Comparison of ENCODE assay signal across 8 cellular contexts in the genomic region with DNA sequence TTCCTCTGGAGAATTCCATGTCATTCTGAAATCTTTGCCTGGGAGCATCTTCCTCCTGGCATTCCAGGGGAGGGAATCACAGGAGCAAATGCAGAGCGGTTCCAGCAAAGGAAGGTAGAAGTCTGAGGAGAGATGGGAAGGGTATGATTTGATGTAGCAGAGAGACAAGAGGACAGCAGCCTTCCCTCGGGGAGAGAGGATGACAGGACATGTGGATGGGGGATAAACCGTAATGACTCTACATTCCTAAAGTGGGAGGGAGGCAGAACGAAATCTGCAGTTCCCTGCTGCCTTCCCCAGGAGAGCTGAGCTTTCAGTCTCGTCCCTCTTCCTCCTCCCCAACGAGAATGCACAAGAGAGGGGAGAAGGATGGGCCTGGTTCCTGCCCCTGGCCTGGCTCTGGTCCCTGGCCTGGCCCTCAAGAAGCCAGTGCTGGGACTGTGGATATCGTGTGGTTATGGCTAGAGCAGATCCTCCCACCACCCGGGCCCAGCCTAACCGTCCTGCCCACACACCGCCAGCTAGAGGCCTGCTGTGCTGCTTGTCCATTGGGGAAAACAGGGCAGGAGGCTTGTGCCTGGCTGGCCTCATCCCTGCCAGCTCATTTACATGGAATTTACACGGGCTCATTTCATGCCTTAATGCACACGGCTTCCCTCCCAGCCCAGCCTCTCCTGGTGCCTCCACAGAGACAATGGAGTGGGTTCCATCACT. TPM values are rescaled to one million over a fixed set of nuclear protein-coding genes. Genes with fewer than 3 reads are reported as not detected.
A peak's percentile ranks its signal among the peaks of the same experiment; 100 is the strongest.
DNase-seq lines count a peak whose midpoint lies in the region; ATAC-seq and TF ChIP-seq lines count a peak whose summit lies in the region.

No MANE protein-coding gene starts in this region.

- no peak for TF ChIP-seq CTCF in activated B cell treated with CpG ODN at 0.5 μM for 24 hours (IDR thresholded peaks at IDR 0.05)

- ATAC-seq in activated B cell treated with CpG ODN at 0.5 μM for 24 hours (ENCODE audit: low read depth) (no peak), GM18520 (IDR thresholded peaks at IDR 0.05; ENCODE audit: unreplicated experiment) (no peak)

- POLR2A ChIA-PET in activated B cell treated with CpG ODN at 0.5 μM for 24 hours (lab: Charles Lee): interaction anchor here (1.0 to 16.5 kb wide), 3 partner anchors 10 to 23 kb away, joined by 3 to 563 read pairs (median 164); a partner anchor contains a TSS

- H3K4me1 Mint-ChIP-seq in activated B cell treated with CpG ODN at 0.5 μM for 24 hours: peaks cover 71% of the 10 kb centered on the region
- peaks cover 30 to 50% of the 10 kb centered on the region in 2 donors for H3K4me1 Mint-ChIP-seq in immature natural killer cell

- TF ChIP-seq POLR2A in GM19193 (IDR thresholded peaks at IDR 0.05; ENCODE audit: extremely low read depth, insufficient read depth, insufficient read length): peak; percentile 13

- H3K36me3 Mint-ChIP-seq in activated B cell treated with CpG ODN at 0.5 μM for 24 hours (ENCODE audit: low read depth) (peaks cover 46% of the 10 kb centered on the region), immature natural killer cell (no peaks in the 10 kb centered on the region)

- H3K4me3 Mint-ChIP-seq in activated B cell treated with CpG ODN at 0.5 μM for 24 hours (no peak overlapping the region), immature natural killer cell (no peak overlapping the region)

- intact Hi-C loops in activated B cell treated with CpG ODN at 0.5 μM for 24 hours (cut with micrococcal nuclease): no loop called here

- H3K9me3 Mint-ChIP-seq in activated B cell treated with CpG ODN at 0.5 μM for 24 hours (no peaks in the 10 kb centered on the region), immature natural killer cell (no peaks in the 10 kb centered on the region)

- H3K27ac Mint-ChIP-seq in activated B cell treated with CpG ODN at 0.5 μM for 24 hours (peak overlapping the region; percentile 30), immature natural killer cell (peak overlapping the region in 5 of 6 donors; percentile 36 to 56 (median 50))

- DNase-seq in 8988T (peak; percentile 83), activated B cell treated with CpG ODN at 0.5 μM for 24 hours (no peak), immature natural killer cell (no peak), ureter (ENCODE audit: low spot score) (no peak), NCI-H187 treated with DMSO at 0.1 percent for 48 hours (lab: John Stamatoyannopoulos, UW) (no peak), DMS79 treated with DMSO at 0.1 percent for 48 hours (lab: John Stamatoyannopoulos, UW) (no peak)

- no peaks in the 10 kb centered on the region for H3K27me3 Mint-ChIP-seq in activated B cell treated with CpG ODN at 0.5 μM for 24 hours
- no peaks in the 10 kb centered on the region for H3K27me3 Mint-ChIP-seq in immature natural killer cell (ENCODE audit: low read depth in 3 of 3)

- CTCF ChIA-PET in activated B cell treated with CpG ODN at 0.5 μM for 24 hours (lab: Charles Lee): no interaction called here

RNA-seq across cellular contexts. Expression of a gene that starts 26.6 kb away (rescaled TPM):
- total RNA-seq in activated B cell treated with CpG ODN at 0.5 μM for 24 hours (159 and 178 TPM in 2 replicates), ureter (2.2 TPM)
- 1 to 10 TPM in 1 of 3 donors, under 1 TPM in 1, not detected in 1; 0.90 to 3.7 TPM for polyA plus RNA-seq in immature natural killer cell

RNA-seq across cellular contexts. Expression of a gene that starts 39.7 kb away (rescaled TPM):
- total RNA-seq in activated B cell treated with CpG ODN at 0.5 μM for 24 hours (not detected in 2 replicates), ureter (2.4 TPM)
- polyA plus RNA-seq in immature natural killer cell: not detected

RNA-seq across cellular contexts. Expression of a gene that starts 53.8 kb away (rescaled TPM):
- total RNA-seq in activated B cell treated with CpG ODN at 0.5 μM for 24 hours: 40.6 and 48.8 TPM in 2 replicates
- polyA plus RNA-seq in immature natural killer cell: 100 to 1,000 TPM; 110 to 163 (median 128) TPM
- total RNA-seq in ureter: 26.7 TPM

Comparison
In these comparisons a context has a peak if more than half of its experiments do, and no peak if none do; other contexts are left out.
1. RNA of a gene that starts 26.6 kb away (total RNA-seq): 159 to 178 TPM in activated B cell treated with CpG ODN at 0.5 μM for 24 hours; 2.2 TPM in ureter (single experiment); every median in the first group is over 10 times any median in the second.